8 cellular contexts compared by ENCODE assay signal in the genomic region with DNA sequence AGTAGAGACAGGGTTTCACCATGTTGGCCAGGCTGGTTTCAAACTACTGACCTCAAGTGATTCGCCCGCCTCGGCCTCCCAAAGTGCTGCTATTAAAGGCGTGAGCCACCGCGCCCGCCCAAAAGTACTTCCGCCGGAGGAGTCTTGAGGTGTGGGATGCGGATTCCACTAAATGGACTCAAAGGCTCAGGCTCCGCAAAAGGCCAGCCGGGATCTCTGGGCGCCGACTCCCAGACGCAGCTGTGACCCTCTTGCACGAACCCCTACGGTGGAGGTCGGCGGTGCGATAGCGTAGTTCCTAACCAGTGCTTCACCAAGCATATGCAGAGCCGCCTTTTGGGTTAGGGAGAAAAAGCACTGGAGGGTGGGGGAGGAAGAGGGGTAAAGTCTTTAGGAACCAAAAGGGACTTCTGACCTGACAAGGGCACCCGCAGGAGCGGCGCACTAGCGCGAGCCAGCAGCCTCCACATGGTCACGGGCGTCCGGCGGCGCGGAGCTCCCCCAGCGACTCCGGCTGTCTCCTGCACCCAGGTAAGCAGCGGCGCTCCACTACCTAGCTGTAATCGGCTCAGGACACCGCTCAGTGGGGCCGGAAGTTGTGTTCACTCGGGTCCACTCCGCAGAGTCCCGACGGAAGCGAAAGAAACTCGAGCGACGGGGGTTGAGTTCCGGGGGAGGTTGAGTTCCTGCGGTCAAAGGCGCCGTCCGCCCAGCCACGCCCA. TPM values are rescaled to one million over a fixed set of nuclear protein-coding genes. Genes with fewer than 3 reads are reported as not detected.
DNase-seq lines count a peak whose midpoint lies in the region; ATAC-seq and TF ChIP-seq lines count a peak whose summit lies in the region.

TSS of gene MRPL16 (minus strand) at position 590 of the 722 bp plus-strand sequence. CDS start at position 470, 120 bp downstream.

- DNase-seq in NCI-H1694 (lab: John Stamatoyannopoulos, UW): peak; percentile 44
- DNase-seq in amygdala (lab: John Stamatoyannopoulos, UW): peak in 55 of 56 donors; percentile 9 to 88 (median 73)
- peak; percentile 87 to 94 (median 93) for DNase-seq in right cardiac atrium
- DNase-seq in putamen (ENCODE audit: low spot score): peak; percentile 83
- no peak for DNase-seq in vagina (ENCODE audit: extremely low spot score in 2 of 2)

- H3K27ac ChIP-seq in right cardiac atrium (ENCODE audit: low read length) (peak within 1 kb of the TSS; percentile 76), vagina (peak within 1 kb of the TSS; percentile 80)

- peak within 1 kb of the TSS; percentile 93 for H3K4me3 Mint-ChIP-seq in T-helper 1 cell treated with Interleukin-12 subunit alpha and Interleukin-12 subunit beta and Interleukin-4 antibody, amounts not matched to agents 30 μg/mL and 1 μg/mL, for 36 hours

- under 1% methylated on average over 54 of the region's 54 CpGs for WGBS in right cardiac atrium

- H3K4me3 ChIP-seq in right cardiac atrium (ENCODE audit: low read length) (peak within 1 kb of the TSS; percentile 78), vagina (peak within 1 kb of the TSS; percentile 74 to 75)

- H3K9me3 ChIP-seq in right cardiac atrium (ENCODE audit: control insufficient read depth, low read length) (no peaks in the 10 kb centered on the region), vagina (no peaks in the 10 kb centered on the region)

- TF ChIP-seq CTCF in vagina (IDR thresholded peaks at IDR 0.05): no peak

- peak within 1 kb of the TSS; percentile 90 for H3K27ac Mint-ChIP-seq in T-helper 1 cell treated with Interleukin-12 subunit alpha and Interleukin-12 subunit beta and Interleukin-4 antibody, amounts not matched to agents 30 μg/mL and 1 μg/mL, for 36 hours

- peaks cover 0 to 19% of the 10 kb centered on the region in 2 donors for H3K36me3 ChIP-seq in vagina

- peaks cover 24% of the 10 kb centered on the region for H3K4me1 Mint-ChIP-seq in T-helper 1 cell treated with Interleukin-12 subunit alpha and Interleukin-12 subunit beta and Interleukin-4 antibody, amounts not matched to agents 30 μg/mL and 1 μg/mL, for 36 hours (ENCODE audit: low read depth)

- peaks cover 23% of the 10 kb centered on the region for H3K36me3 Mint-ChIP-seq in T-helper 1 cell treated with Interleukin-12 subunit alpha and Interleukin-12 subunit beta and Interleukin-4 antibody, amounts not matched to agents 30 μg/mL and 1 μg/mL, for 36 hours (ENCODE audit: low read depth)

- intact Hi-C loops in right cardiac atrium (cut with DNase I): no loop called here
- intact Hi-C loops in vagina (cut with DNase I): no loop called here

- TF ChIP-seq POLR2A in GM15510 (IDR thresholded peaks at IDR 0.05; ENCODE audit: borderline replicate concordance, extremely low read depth, insufficient read length) (peak; percentile 88), vagina (IDR thresholded peaks at IDR 0.05) (no peak)

- ATAC-seq in HG02885 (IDR thresholded peaks at IDR 0.05; ENCODE audit: poor library complexity, unreplicated experiment): peak; percentile 98
- peak; percentile 98 for ATAC-seq in right cardiac atrium

- H3K4me1 ChIP-seq in right cardiac atrium (ENCODE audit: control insufficient read depth, insufficient read depth, low read length): peaks cover 2% of the 10 kb centered on the region
- peaks cover 12% of the 10 kb centered on the region for H3K4me1 ChIP-seq in vagina

- no peaks in the 10 kb centered on the region for H3K27me3 ChIP-seq in right cardiac atrium (ENCODE audit: control insufficient read depth, insufficient read depth)
- no peaks in the 10 kb centered on the region for H3K27me3 ChIP-seq in vagina

- no peaks in the 10 kb centered on the region for H3K27me3 Mint-ChIP-seq in T-helper 1 cell treated with Interleukin-12 subunit alpha and Interleukin-12 subunit beta and Interleukin-4 antibody, amounts not matched to agents 30 μg/mL and 1 μg/mL, for 36 hours (ENCODE audit: low read depth)

- no peaks in the 10 kb centered on the region for H3K9me3 Mint-ChIP-seq in T-helper 1 cell treated with Interleukin-12 subunit alpha and Interleukin-12 subunit beta and Interleukin-4 antibody, amounts not matched to agents 30 μg/mL and 1 μg/mL, for 36 hours

RNA-seq across cellular contexts. Expression of gene MRPL16, which starts in this region (rescaled TPM):
- total RNA-seq in right cardiac atrium: 10 to 100 TPM; 53.7 to 82.6 (median 70.1) TPM
- polyA plus RNA-seq in right cardiac atrium: 150 TPM
- total RNA-seq in vagina: 38.3 TPM

Comparison
In these comparisons a context has a peak if more than half of its experiments do, and no peak if none do; other contexts are left out.
1. DNase-seq: peak in NCI-H1694 (single experiment), amygdala (55 of 56), right cardiac atrium (3 of 3) and putamen (single experiment); none in vagina (0 of 2).